ENCODE assay signal across 8 cellular contexts in genomic region chr5:98769006-98769255, GRCh38. TPM values are rescaled to one million over a fixed set of nuclear protein-coding genes. Genes with fewer than 3 reads are reported as not detected.
A peak's percentile ranks its signal among the peaks of the same experiment; 100 is the strongest.
DNase-seq lines count a peak whose midpoint lies in the region; ATAC-seq and TF ChIP-seq lines count a peak whose summit lies in the region.

No MANE protein-coding gene starts in this region.

- H3K36me3 Mint-ChIP-seq in Calu3 (ENCODE audit: insufficient read depth, unreplicated experiment): peaks cover 52% of the 10 kb centered on the region

- no peaks in the 10 kb centered on the region for H3K27me3 Mint-ChIP-seq in Calu3 (ENCODE audit: unreplicated experiment)

- H3K27me3 ChIP-seq in SJSA1 (replicated peaks): no peaks in the 10 kb centered on the region
- no peaks in the 10 kb centered on the region for H3K27me3 ChIP-seq in breast epithelium
- H3K27me3 ChIP-seq in layer of hippocampus (ENCODE audit: control insufficient read depth, insufficient read depth, low read length): no peaks in the 10 kb centered on the region

- H3K27ac ChIP-seq in SJSA1 (peak overlapping the region; percentile 47), breast epithelium (peak overlapping the region; percentile 79 to 82), layer of hippocampus (ENCODE audit: low read depth, low read length) (peak overlapping the region; percentile 62)

- peaks cover 4% of the 10 kb centered on the region for H3K36me3 ChIP-seq in SJSA1
- no peaks in the 10 kb centered on the region for H3K36me3 ChIP-seq in breast epithelium

- H3K4me3 ChIP-seq in SJSA1 (peak overlapping the region; percentile 47), breast epithelium (peak overlapping the region; percentile 55 to 89 (median 73))

- H3K4me1 ChIP-seq in SJSA1 (replicated peaks) (peaks cover 24% of the 10 kb centered on the region), breast epithelium (peaks cover 0 to 9% of the 10 kb centered on the region in 2 donors)

- DNase-seq in Calu3: peak; percentile 73
- DNase-seq in SJSA1 (ENCODE audit: low read depth in 1 of 2, low spot score in 2 of 2): no peak
- peak in 1 of 2 donors; percentile 55 for DNase-seq in breast epithelium (ENCODE audit: low spot score in 2 of 2)
- peak; percentile 61 to 66 for DNase-seq in stimulated activated CD4-positive, alpha-beta T cell treated with anti-CD3 and anti-CD28 coated beads, Interleukin-2, amount 100 ng/mL, for 24 hours
- no peak for DNase-seq in DMS 273 (lab: John Stamatoyannopoulos, UW; ENCODE audit: unreplicated experiment)

- peaks cover 31% of the 10 kb centered on the region for H3K4me1 Mint-ChIP-seq in Calu3 (ENCODE audit: low read depth, unreplicated experiment)

- no peak for TF ChIP-seq POLR2A in breast epithelium (IDR thresholded peaks at IDR 0.05)

- ATAC-seq in HG03159 (IDR thresholded peaks at IDR 0.05; ENCODE audit: unreplicated experiment) (no peak), GM21381 (IDR thresholded peaks at IDR 0.05; ENCODE audit: unreplicated experiment) (no peak)

- no peaks in the 10 kb centered on the region for H3K9me3 ChIP-seq in SJSA1 (replicated peaks)
- no peaks in the 10 kb centered on the region for H3K9me3 ChIP-seq in breast epithelium

- CTCF ChIA-PET in Calu3 (lab: Charles Lee): interaction anchor here (0.6 to 2.6 kb wide), 11 partner anchors 8 to 1573 kb away, joined by 3 to 11 read pairs (median 3); no protein-coding TSS in a partner anchor

- intact Hi-C loops in Calu3 (cut with micrococcal nuclease; ENCODE audit: unreplicated experiment) (loop anchor here (2.0 to 5.0 kb wide), 2 partner anchors 314 to 562 kb away; no protein-coding TSS in a partner anchor), breast epithelium (cut with DNase I; ENCODE audit: low total_unique reads) (no loop called here)

- peak overlapping the region; percentile 89 for H3K27ac Mint-ChIP-seq in Calu3 (ENCODE audit: unreplicated experiment)

- H3K9me3 Mint-ChIP-seq in Calu3 (ENCODE audit: low read depth, unreplicated experiment): no peaks in the 10 kb centered on the region

- H3K4me3 Mint-ChIP-seq in Calu3 (ENCODE audit: low read depth, unreplicated experiment): peak overlapping the region; percentile 82

- peak; percentile 79 for TF ChIP-seq CTCF in Calu3 (IDR thresholded peaks at IDR 0.05; ENCODE audit: unreplicated experiment)
- peak in 2 of 3 donors; percentile 35 to 41 for TF ChIP-seq CTCF in breast epithelium (IDR thresholded peaks at IDR 0.05)

- no TSS peak for BruUV-seq in Calu3 (replicated peaks; lab: Mats Ljungman, UMichigan)

RNA-seq across cellular contexts. Expression of gene RGMB, which starts 4.5 kb away (rescaled TPM):
- total RNA-seq in Calu3 (2022): 34.5 and 35.8 TPM in 2 replicates
- total RNA-seq in SJSA1 (2014; rRNA removed; shearing (Covaris generic)): 30.4 and 39.2 TPM in 2 replicates
- 10 to 100 TPM; 22.0 to 23.1 (median 22.1) TPM for total RNA-seq in breast epithelium

Comparison
In these comparisons a context has a peak if more than half of its experiments do, and no peak if none do; other contexts are left out.
1. DNase-seq: peak in Calu3 (single experiment) and stimulated activated CD4-positive, alpha-beta T cell treated with anti-CD3 and anti-CD28 coated beads, Interleukin-2, amount 100 ng/mL, for 24 hours (2 of 2); none in SJSA1 (0 of 2) and DMS 273 (single experiment).
2. Peak in every context shown above with its lines, with median percentiles within 50 percentile points of each other: H3K27ac ChIP-seq.